ENCODE assay signal across 15 cellular contexts in the genomic region with DNA sequence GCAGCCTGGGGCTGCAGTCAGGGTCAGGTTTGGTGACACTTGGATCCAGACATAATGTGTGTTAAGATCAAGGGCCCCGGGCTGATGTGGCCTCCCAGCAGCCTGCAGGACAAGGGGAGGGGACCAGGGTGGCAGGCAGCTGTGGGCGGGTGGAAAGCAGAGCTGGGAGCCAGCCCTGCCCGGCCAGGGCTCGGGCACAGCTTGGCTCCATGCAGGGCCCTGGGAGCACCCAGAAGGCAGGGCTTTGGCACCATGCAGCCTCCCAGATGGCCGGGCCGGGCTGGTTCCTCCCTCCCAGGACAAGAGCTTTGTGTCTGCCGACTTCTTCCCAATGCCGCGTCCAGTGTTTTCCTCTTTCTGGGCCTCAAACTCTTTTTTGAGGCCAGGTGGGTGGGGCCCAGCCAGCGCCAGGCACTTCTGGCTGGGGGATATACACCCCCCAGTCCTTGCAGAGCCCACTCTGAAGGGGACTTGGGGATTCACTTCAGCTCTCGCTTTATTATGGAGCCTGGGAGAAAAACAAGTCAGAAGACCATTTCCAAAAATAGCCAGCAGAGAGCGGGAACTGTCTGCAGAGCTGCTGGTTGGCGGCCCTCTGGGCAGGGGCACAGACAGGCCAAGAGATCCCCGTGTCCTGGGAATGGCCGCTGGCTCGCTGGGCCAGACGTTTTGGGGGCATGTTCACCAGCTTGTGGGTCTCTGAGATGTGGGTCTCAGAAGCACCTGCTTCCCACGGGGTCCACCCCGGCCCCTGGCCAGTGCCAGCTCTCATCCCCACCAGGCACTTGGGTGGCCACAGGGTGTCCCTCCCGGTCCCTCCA.
DNase-seq lines count a peak whose midpoint lies in the region; ATAC-seq, FAIRE-seq and TF ChIP-seq lines count a peak whose summit lies in the region.
"Had no signal": no experiment of that assay in that cellular context is flagged by ENCODE, and none has a peak within 500 bp of the region (broad histone marks: within the 10 kb centered on the region; RNA-seq: fewer than 3 reads in every experiment).

No MANE protein-coding gene starts in this region.

- TF ChIP-seq CTCF in GM13977 (IDR thresholded peaks at IDR 0.05; ENCODE audit: extremely low read depth, insufficient read depth, missing control alignments), result no peak

- H3K9me3 ChIP-seq in aorta (ENCODE audit: control insufficient read depth, low read length), result no peaks in the 10 kb centered on the region

- FAIRE-seq in RCC 7860 (lab: Jason Lieb, UNC), result no peak
- FAIRE-seq: colon, GM18507 had no signal

- H3K27me3 ChIP-seq in aorta (ENCODE audit: control insufficient read depth in 1 of 2, insufficient read depth in 2 of 2, low read length in 1 of 2), result no peaks in the 10 kb centered on the region

- peak; percentile 82 for ATAC-seq in aorta (ENCODE audit: low FRiP score)

- H3K4me3 ChIP-seq in aorta (ENCODE audit: low read length in 2 of 2), result no peak overlapping the region
- H3K4me3 ChIP-seq: SK-N-MC, smooth muscle cell had no signal

- H3K36me3 ChIP-seq in aorta (ENCODE audit: control insufficient read depth in 1 of 2, insufficient read depth in 2 of 2, low read length in 1 of 2), result no peaks in the 10 kb centered on the region

- WGBS in aorta, 2 donors, result 2 to 4% methylated on average over 20 of the region's 20 CpGs

- peaks cover 0 to 3% of the 10 kb centered on the region in 2 donors for H3K4me1 ChIP-seq in aorta (ENCODE audit: control insufficient read depth in 1 of 2, insufficient read depth in 2 of 2, low read length in 2 of 2)

- in situ Hi-C loops in GM13977 (cut with MboI; ENCODE audit: low pct_unique_long_range_greater_than_20kb, low sequenced_read_pairs, unreplicated experiment), result no loop called here

- DNase-seq in DMS153 (lab: John Stamatoyannopoulos, UW) (peak; percentile 29), DMS153 treated with DMSO at 0.1 percent for 48 hours (lab: John Stamatoyannopoulos, UW; ENCODE audit: unreplicated experiment) (no peak), globus pallidus (ENCODE audit: low spot score) (peak; percentile 90), occipital lobe (lab: John Stamatoyannopoulos, UW) (peak; percentile 72), aorta (peak; percentile 86 to 91), RCC 7860 (ENCODE audit: low spot score) (no peak), GM13977 (ENCODE audit: low spot score) (no peak), NCI-H526 (lab: John Stamatoyannopoulos, UW) (no peak)
- DNase-seq: activated CD4-positive, alpha-beta T cell treated with anti-CD3 and anti-CD28 coated beads for 1 hour; DMS79 had no signal

- H3K27ac ChIP-seq in aorta (ENCODE audit: low read depth in 1 of 2, low read length in 2 of 2), result peak overlapping the region; percentile 89 to 97
- H3K27ac ChIP-seq: 22Rv1, SK-N-MC had no signal

- intact Hi-C loops in aorta (cut with DNase I), result loop anchor here (1.0 to 10.0 kb wide), 6 partner anchors 16 to 163 kb away; no protein-coding TSS in a partner anchor

Comparison
In these comparisons a context has a peak if more than half of its experiments do, and no peak if none do; other contexts are left out.
1. DNase-seq: peak in DMS153 (single experiment), globus pallidus (single experiment), occipital lobe (single experiment) and aorta (2 of 2); none in DMS153 treated with DMSO at 0.1 percent for 48 hours (single experiment), RCC 7860 (single experiment), GM13977 (single experiment) and NCI-H526 (0 of 2).